In the genomic region with DNA sequence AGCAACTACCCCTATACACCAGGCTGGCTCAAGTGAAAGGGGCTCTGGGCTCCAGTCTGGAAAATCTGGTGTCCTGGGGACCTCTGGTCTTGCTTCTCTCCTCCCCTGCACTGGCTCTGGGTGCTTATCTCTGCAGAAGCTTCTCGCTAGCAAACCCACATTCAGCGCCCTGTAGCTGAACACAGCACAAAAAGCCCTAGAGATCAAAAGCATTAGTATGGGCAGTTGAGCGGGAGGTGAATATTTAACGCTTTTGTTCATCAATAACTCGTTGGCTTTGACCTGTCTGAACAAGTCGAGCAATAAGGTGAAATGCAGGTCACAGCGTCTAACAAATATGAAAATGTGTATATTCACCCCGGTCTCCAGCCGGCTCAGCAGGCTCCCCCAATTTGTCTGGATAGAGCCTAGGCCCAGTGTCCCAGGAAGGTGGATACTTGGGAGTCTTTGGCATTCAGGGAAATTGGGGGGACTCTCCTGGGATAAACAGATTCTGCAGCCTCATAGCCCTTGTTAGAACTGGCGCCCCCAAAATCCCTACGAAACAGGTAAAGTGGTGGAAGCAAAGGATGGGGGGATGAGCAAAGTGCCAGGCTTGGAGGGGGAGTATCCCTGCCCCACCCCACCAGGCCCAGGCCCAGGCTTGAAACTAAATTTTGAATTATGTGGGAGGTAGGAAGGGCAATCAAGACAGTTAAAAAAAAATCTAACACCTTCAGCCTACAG, we compare ENCODE assay signal across 24 cellular contexts. TPM values are rescaled to one million over a fixed set of nuclear protein-coding genes. Genes with fewer than 3 reads are reported as not detected.
"Had no signal": no experiment of that assay in that cellular context is flagged by ENCODE, and none has a peak within 500 bp of the region (broad histone marks: within the 10 kb centered on the region; RNA-seq: fewer than 3 reads in every experiment).

No MANE protein-coding gene starts in this region.

- H3K27ac ChIP-seq: body of pancreas, cardiac muscle cell, heart left ventricle, left lung, ovary, psoas muscle, skin epidermis, suprapubic skin, transverse colon had no signal

- H3K27me3 ChIP-seq: ovary had no signal

- H3K36me3 ChIP-seq: cardiac muscle cell, heart left ventricle, left lung, ovary had no signal

- H3K4me3 ChIP-seq: body of pancreas, cardiac muscle cell, heart left ventricle, left lung, lung, psoas muscle, skin epidermis, suprapubic skin, transverse colon had no signal

- DNase-seq: activated B cell treated with CpG ODN at 0.5 μM for 24 hours; activated CD4-positive, alpha-beta T cell treated with anti-CD3 and anti-CD28 coated beads for 36 hours; activated CD4-positive, alpha-beta T cell treated with anti-CD3 and anti-CD28 coated beads, Interleukin-2, amount 50 U/mL, for 48 hours; activated gamma-delta T cell; activated T-cell treated with anti-CD3 and anti-CD28 coated beads, Interleukin-2, amount 50 U/mL, for 72 hours; anterior cingulate cortex; body of pancreas; cortex of kidney; heart left ventricle; left lung; naive thymus-derived CD4-positive, alpha-beta T cell; right cardiac atrium; stimulated activated CD4-positive, alpha-beta T cell treated with anti-CD3 and anti-CD28 coated beads, Interleukin-1b, Interleukin-23, amount 100 ng/mL, for 48 hours; T1000; transverse colon had no signal

- H3K4me1 ChIP-seq: left lung had no signal

- ATAC-seq: activated CD4-positive, alpha-beta T cell treated with anti-CD3 and anti-CD28 coated beads for 36 hours; activated T-cell treated with anti-CD3 and anti-CD28 coated beads, Interleukin-2, amount 50 U/mL, for 72 hours; body of pancreas; heart left ventricle; left lung; naive thymus-derived CD4-positive, alpha-beta T cell; psoas muscle; right cardiac atrium had no signal

- H3K9me3 ChIP-seq: body of pancreas, heart left ventricle, left lung, ovary, psoas muscle, suprapubic skin, transverse colon had no signal

RNA-seq across cellular contexts. Expression of a gene that starts 2.4 kb away (rescaled TPM):
- total RNA-seq: activated B cell treated with CpG ODN at 0.5 μM for 24 hours; activated CD4-positive, alpha-beta T cell treated with anti-CD3 and anti-CD28 coated beads for 36 hours; activated CD8-positive, alpha-beta memory T cell treated with anti-CD3 and anti-CD28 coated beads for 36 hours; activated T-cell treated with anti-CD3 and anti-CD28 coated beads, Interleukin-2, amount 50 U/mL, for 72 hours; cardiac muscle cell; cerebellum; endodermal cell; naive thymus-derived CD4-positive, alpha-beta T cell; right cardiac atrium had no signal
- polyA plus RNA-seq: cardiac muscle cell; naive thymus-derived CD4-positive, alpha-beta T cell had no signal

RNA-seq across cellular contexts. Expression of a gene that starts 8.2 kb away (rescaled TPM):
- total RNA-seq: activated B cell treated with CpG ODN at 0.5 μM for 24 hours; activated CD4-positive, alpha-beta T cell treated with anti-CD3 and anti-CD28 coated beads for 36 hours; activated CD8-positive, alpha-beta memory T cell treated with anti-CD3 and anti-CD28 coated beads for 36 hours; activated T-cell treated with anti-CD3 and anti-CD28 coated beads, Interleukin-2, amount 50 U/mL, for 72 hours; cerebellum; endodermal cell; naive thymus-derived CD4-positive, alpha-beta T cell; right cardiac atrium had no signal
- polyA plus RNA-seq: cardiac muscle cell; naive thymus-derived CD4-positive, alpha-beta T cell had no signal

RNA-seq across cellular contexts. Expression of a gene that starts 19.4 kb away (rescaled TPM):
- total RNA-seq: activated B cell treated with CpG ODN at 0.5 μM for 24 hours; activated CD4-positive, alpha-beta T cell treated with anti-CD3 and anti-CD28 coated beads for 36 hours; activated CD8-positive, alpha-beta memory T cell treated with anti-CD3 and anti-CD28 coated beads for 36 hours; activated T-cell treated with anti-CD3 and anti-CD28 coated beads, Interleukin-2, amount 50 U/mL, for 72 hours; cardiac muscle cell; cerebellum; endodermal cell; naive thymus-derived CD4-positive, alpha-beta T cell had no signal
- polyA plus RNA-seq: cardiac muscle cell; naive thymus-derived CD4-positive, alpha-beta T cell had no signal

RNA-seq across cellular contexts. Expression of a gene that starts 26.4 kb away (rescaled TPM):
- total RNA-seq: activated B cell treated with CpG ODN at 0.5 μM for 24 hours; activated CD4-positive, alpha-beta T cell treated with anti-CD3 and anti-CD28 coated beads for 36 hours; activated CD8-positive, alpha-beta memory T cell treated with anti-CD3 and anti-CD28 coated beads for 36 hours; activated T-cell treated with anti-CD3 and anti-CD28 coated beads, Interleukin-2, amount 50 U/mL, for 72 hours; cardiac muscle cell; cerebellum; endodermal cell; naive thymus-derived CD4-positive, alpha-beta T cell; right cardiac atrium had no signal
- polyA plus RNA-seq: cardiac muscle cell; naive thymus-derived CD4-positive, alpha-beta T cell had no signal

RNA-seq across cellular contexts. Expression of a gene that starts 32.3 kb away (rescaled TPM):
- total RNA-seq: activated B cell treated with CpG ODN at 0.5 μM for 24 hours; activated CD4-positive, alpha-beta T cell treated with anti-CD3 and anti-CD28 coated beads for 36 hours; activated CD8-positive, alpha-beta memory T cell treated with anti-CD3 and anti-CD28 coated beads for 36 hours; activated T-cell treated with anti-CD3 and anti-CD28 coated beads, Interleukin-2, amount 50 U/mL, for 72 hours; cardiac muscle cell; cerebellum; endodermal cell; naive thymus-derived CD4-positive, alpha-beta T cell; psoas muscle; right cardiac atrium had no signal
- polyA plus RNA-seq: cardiac muscle cell; naive thymus-derived CD4-positive, alpha-beta T cell; right cardiac atrium had no signal
